11 cellular contexts compared by ENCODE assay signal in the genomic region with DNA sequence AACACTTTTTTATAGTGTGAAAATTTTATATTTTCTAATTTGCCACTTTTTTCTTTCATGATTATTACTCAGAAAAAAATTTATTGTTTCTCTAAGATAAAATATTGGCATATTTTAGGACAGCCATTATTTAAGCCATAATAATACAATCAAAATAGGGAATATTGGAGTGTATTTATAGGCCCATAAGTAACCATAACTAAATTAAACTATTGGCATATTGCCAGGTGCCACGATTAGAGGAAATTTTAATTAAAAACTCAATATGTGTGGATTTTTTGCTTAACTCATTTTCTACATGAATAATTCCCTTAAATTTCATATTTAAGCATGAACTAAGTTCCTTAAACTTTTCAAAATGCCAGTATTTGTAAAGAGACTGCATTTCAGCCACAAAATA.
"Had no signal": no experiment of that assay in that cellular context is flagged by ENCODE, and none has a peak within 500 bp of the region (broad histone marks: within the 10 kb centered on the region; RNA-seq: fewer than 3 reads in every experiment).

No MANE protein-coding gene starts in this region.

- H3K27ac ChIP-seq: GM23248 had no signal

- H3K4me1 ChIP-seq: HAP-1 had no signal

- ATAC-seq: GM23338, HCT116 had no signal

- H3K9ac ChIP-seq: GM23248 had no signal

- H2AFZ ChIP-seq: GM23248, GM23338 had no signal

- DNase-seq: GM23248, GOT3, H7, H9, HCEC 1CT, HFFc6 had no signal

- FAIRE-seq: H1, H54 had no signal

- H3K4me3 ChIP-seq: GM23248, GM23338, HAP-1 had no signal

- H3K4me2 ChIP-seq: GM23338 had no signal

- H3K9me3 ChIP-seq: HAP-1 had no signal

- H3K36me3 ChIP-seq: HAP-1 had no signal
